In the genomic region with DNA sequence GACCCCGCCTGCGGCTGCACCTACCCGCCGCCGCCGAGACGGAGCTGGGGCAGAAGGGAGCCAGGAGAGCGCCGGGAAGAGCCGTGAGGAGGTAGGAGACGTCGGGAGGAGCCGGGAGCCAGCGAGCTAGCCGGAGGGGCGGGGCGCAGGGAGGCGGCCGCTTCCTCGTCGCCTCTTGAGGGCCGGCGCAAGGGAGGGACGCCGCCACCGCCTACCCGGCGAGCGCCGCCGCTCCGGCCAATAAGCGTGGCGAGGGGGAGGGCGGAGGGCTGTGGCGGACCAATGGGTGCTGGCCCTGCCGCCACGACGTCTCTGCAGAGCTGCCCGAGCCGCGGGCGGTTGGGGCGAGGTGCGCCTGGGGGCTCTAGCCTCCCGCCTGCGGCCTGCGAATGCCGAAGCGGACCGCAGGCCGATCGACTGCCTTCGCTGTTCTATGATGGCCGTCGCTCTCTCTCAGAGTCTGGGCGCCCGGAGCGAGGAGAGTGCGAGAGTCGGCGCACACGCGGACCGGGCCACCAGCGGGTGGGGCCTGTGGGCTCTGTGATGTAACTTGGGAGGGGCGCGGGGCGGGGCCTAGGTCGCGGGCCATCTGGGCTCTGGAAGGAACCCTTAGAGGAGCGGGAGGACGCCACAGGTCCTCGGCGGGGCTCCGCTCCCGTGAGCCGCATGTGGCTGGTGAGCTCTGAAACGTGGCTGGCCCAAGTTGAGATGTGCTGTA, we compare ENCODE assay signal across 8 cellular contexts.
DNase-seq lines count a peak whose midpoint lies in the region; ATAC-seq and TF ChIP-seq lines count a peak whose summit lies in the region.

No MANE protein-coding gene starts in this region.

- WGBS in right lobe of liver (ENCODE audit: insufficient coverage, low coverage, low lambda C conversion rate, missing lambda C conversion rate) = 0% methylated on average over 14 of the region's 79 CpGs

- H3K27me3 Mint-ChIP-seq in CD14-positive monocyte (ENCODE audit: low read depth in 3 of 3) = peaks cover 0 to 2% (median 0%) of the 10 kb centered on the region in 3 donors

- peak overlapping the region; percentile 74 to 92 (median 84) for H3K27ac ChIP-seq in right lobe of liver

- no peaks in the 10 kb centered on the region for H3K9me3 ChIP-seq in right lobe of liver

- H3K4me1 Mint-ChIP-seq in CD14-positive monocyte = peaks cover 22% of the 10 kb centered on the region

- DNase-seq in CD14-positive monocyte (ENCODE audit: low spot score) (peak; percentile 88), NCI-H748 treated with DMSO at 0.1 percent for 48 hours (lab: John Stamatoyannopoulos, UW) (peak; percentile 83), dermis microvascular lymphatic vessel endothelial cell (ENCODE audit: low read depth in 2 of 2) (peak; percentile 71 to 98), right lobe of liver (peak; percentile 97 to 98 (median 98))
- peak; percentile 98 for DNase-seq in activated CD4-positive, alpha-beta T cell treated with anti-CD3 and anti-CD28 coated beads, Interleukin-2, amount 50 U/mL, for 48 hours
- DNase-seq in stimulated activated CD4-positive, alpha-beta T cell treated with anti-CD3 and anti-CD28 coated beads, Interleukin-4, amount 100 ng/mL, for 24 hours = peak; percentile 94

- no peak for TF ChIP-seq CTCF in CD14-positive monocyte (IDR thresholded peaks at IDR 0.05)
- TF ChIP-seq CTCF in right lobe of liver (IDR thresholded peaks at IDR 0.05) = no peak

- ATAC-seq in GM19395 (IDR thresholded peaks at IDR 0.05; ENCODE audit: unreplicated experiment) (peak; percentile 90), HG03558 (IDR thresholded peaks at IDR 0.05; ENCODE audit: extremely low read depth, unreplicated experiment) (peak; percentile 74), right lobe of liver (peak; percentile 85 to 98 (median 91))

- peaks cover 8 to 12% of the 10 kb centered on the region in 2 donors for H3K36me3 Mint-ChIP-seq in CD14-positive monocyte

- no peaks in the 10 kb centered on the region for H3K27me3 ChIP-seq in right lobe of liver

- peak; percentile 87 for TF ChIP-seq POLR2A in right lobe of liver (IDR thresholded peaks at IDR 0.05)

- peak overlapping the region; percentile 72 to 93 (median 90) for H3K4me3 ChIP-seq in right lobe of liver

- peak overlapping the region; percentile 95 to 98 for H3K4me3 Mint-ChIP-seq in CD14-positive monocyte

- peaks cover 0 to 31% (median 13%) of the 10 kb centered on the region in 4 donors for H3K4me1 ChIP-seq in right lobe of liver

- intact Hi-C loops in CD14-positive monocyte (cut with micrococcal nuclease) (no loop called here), right lobe of liver (cut with DNase I) (no loop called here)

- no peaks in the 10 kb centered on the region for H3K36me3 ChIP-seq in right lobe of liver

- H3K27ac Mint-ChIP-seq in CD14-positive monocyte = peak overlapping the region; percentile 88 to 99 (median 97)

- peaks cover 0 to 4% (median 0%) of the 10 kb centered on the region in 7 donors for H3K9me3 Mint-ChIP-seq in CD14-positive monocyte

Comparison
In these comparisons a context has a peak if more than half of its experiments do, and no peak if none do; other contexts are left out.
1. Peak in every context shown above with its lines: DNase-seq, ATAC-seq, H3K4me3 ChIP-seq and H3K27ac ChIP-seq.